9 cellular contexts compared by ENCODE assay signal in the genomic region with DNA sequence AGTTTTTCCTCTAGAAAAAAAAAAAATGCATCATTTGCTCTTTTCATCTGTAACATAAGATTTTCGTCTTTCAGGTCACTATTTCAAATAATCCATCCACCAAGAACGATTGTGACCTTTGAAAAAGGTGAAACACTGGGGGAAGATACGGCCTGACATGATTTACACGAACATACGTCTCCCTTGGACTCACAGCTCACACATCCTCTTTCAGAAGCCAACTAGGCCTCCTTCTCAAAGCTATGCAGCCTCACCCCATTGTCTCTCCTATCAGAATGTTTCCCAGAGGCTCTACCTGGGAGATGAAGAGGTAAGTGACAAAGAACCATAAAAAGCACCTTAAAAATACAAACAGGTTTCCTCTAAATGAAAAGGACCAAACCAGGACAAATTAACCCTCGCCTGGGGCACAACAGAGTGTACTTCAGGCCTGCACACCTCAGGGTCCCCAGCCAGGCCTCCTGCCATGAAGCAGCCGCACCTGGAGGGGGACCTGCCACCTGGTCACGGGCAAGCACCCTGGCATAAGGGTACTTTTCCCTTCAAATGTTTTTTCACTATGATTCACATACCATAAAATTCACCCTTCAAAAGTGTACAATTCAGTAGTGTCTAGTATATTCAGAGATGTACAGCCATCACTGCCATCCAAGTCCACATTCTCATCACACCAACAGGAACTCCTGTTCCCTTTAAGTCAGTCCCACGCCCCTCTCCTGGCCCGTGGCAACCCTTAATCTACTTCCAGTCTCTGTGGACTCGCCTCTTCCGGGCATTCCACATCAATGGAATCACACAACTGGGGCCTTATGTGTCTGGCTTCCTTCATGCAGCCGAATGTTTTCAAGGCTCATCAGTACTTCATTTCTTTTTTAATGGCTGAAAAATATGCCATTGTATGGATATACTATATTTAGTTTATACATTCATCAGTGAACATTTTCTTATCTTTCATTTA. TPM values are rescaled to one million over a fixed set of nuclear protein-coding genes. Genes with fewer than 3 reads are reported as not detected.
DNase-seq lines count a peak whose midpoint lies in the region; ATAC-seq and TF ChIP-seq lines count a peak whose summit lies in the region.
"Had no signal": no experiment of that assay in that cellular context is flagged by ENCODE, and none has a peak within 500 bp of the region (broad histone marks: within the 10 kb centered on the region; RNA-seq: fewer than 3 reads in every experiment).

No MANE protein-coding gene starts in this region.

- no peak overlapping the region for H3K4me3 ChIP-seq in vagina

- TF ChIP-seq CTCF in vagina (IDR thresholded peaks at IDR 0.05): no peak

- H3K27me3 Mint-ChIP-seq in stimulated activated naive CD8-positive, alpha-beta T cell treated with anti-CD3 and anti-CD28 coated beads, Interleukin-15, Interleukin-2, amounts not matched to agents 100 ng/mL and 50 ng/mL, for 24 hours: no peaks in the 10 kb centered on the region
- H3K27me3 Mint-ChIP-seq in activated naive CD8-positive, alpha-beta T cell treated with anti-CD3 and anti-CD28 coated beads, Interleukin-2, amount 10 ng/mL, durations not matched to agents 7 days and 5 days: no peaks in the 10 kb centered on the region

- ATAC-seq in stimulated activated naive CD8-positive, alpha-beta T cell treated with anti-CD3 and anti-CD28 coated beads, Interleukin-15, Interleukin-2, amounts not matched to agents 100 U/mL and 50 U/mL, for 24 hours: no peak
- peak; percentile 35 for ATAC-seq in HG03103 (IDR thresholded peaks at IDR 0.05; ENCODE audit: low read depth, unreplicated experiment)
- ATAC-seq in activated naive CD8-positive, alpha-beta T cell treated with anti-CD3 and anti-CD28 coated beads, Interleukin-2, amount 10 ng/mL, durations not matched to agents 7 days and 5 days (ENCODE audit: low read depth): no peak

- intact Hi-C loops in vagina (cut with DNase I): no loop called here

- no peaks in the 10 kb centered on the region for H3K9me3 ChIP-seq in vagina

- peaks cover 74% of the 10 kb centered on the region for H3K4me1 ChIP-seq in vagina

- peaks cover 57% of the 10 kb centered on the region for H3K36me3 Mint-ChIP-seq in stimulated activated naive CD8-positive, alpha-beta T cell treated with anti-CD3 and anti-CD28 coated beads, Interleukin-15, Interleukin-2, amounts not matched to agents 100 ng/mL and 50 ng/mL, for 24 hours (ENCODE audit: low read depth)
- peaks cover 25% of the 10 kb centered on the region for H3K36me3 Mint-ChIP-seq in activated naive CD8-positive, alpha-beta T cell treated with anti-CD3 and anti-CD28 coated beads, Interleukin-2, amount 10 ng/mL, durations not matched to agents 7 days and 5 days

- H3K27ac Mint-ChIP-seq in stimulated activated naive CD8-positive, alpha-beta T cell treated with anti-CD3 and anti-CD28 coated beads, Interleukin-15, Interleukin-2, amounts not matched to agents 100 ng/mL and 50 ng/mL, for 24 hours: peak overlapping the region; percentile 43
- H3K27ac Mint-ChIP-seq in activated naive CD8-positive, alpha-beta T cell treated with anti-CD3 and anti-CD28 coated beads, Interleukin-2, amount 10 ng/mL, durations not matched to agents 7 days and 5 days: peak overlapping the region; percentile 37

- DNase-seq in stimulated activated naive CD8-positive, alpha-beta T cell treated with anti-CD3 and anti-CD28 coated beads, Interleukin-15, Interleukin-2, amounts not matched to agents 100 U/mL and 50 U/mL, for 24 hours: no peak
- DNase-seq in activated naive CD8-positive, alpha-beta T cell treated with anti-CD3 and anti-CD28 coated beads, Interleukin-2, amount 10 ng/mL, durations not matched to agents 7 days and 5 days: no peak
- DNase-seq in vagina (ENCODE audit: extremely low spot score in 2 of 2) (no peak), NCI-H774 (lab: John Stamatoyannopoulos, UW) (no peak)
- no peak for DNase-seq in activated CD4-positive, CD25-positive, alpha-beta regulatory T cell treated with anti-CD3 and anti-CD28 coated beads, Interleukin-2, amount 50 U/mL, for 72 hours

- H3K36me3 ChIP-seq in vagina: peaks cover 0 to 8% of the 10 kb centered on the region in 2 donors

- POLR2A ChIA-PET in activated naive CD8-positive, alpha-beta T cell treated with anti-CD3 and anti-CD28 coated beads, Interleukin-2, amount 10 ng/mL, durations not matched to agents 7 days and 5 days (lab: Charles Lee): no interaction called here

- peak overlapping the region; percentile 66 for H3K27ac ChIP-seq in layer of hippocampus (ENCODE audit: low read depth, low read length)
- peak overlapping the region; percentile 67 for H3K27ac ChIP-seq in vagina

- TF ChIP-seq POLR2A in vagina (IDR thresholded peaks at IDR 0.05): no peak

- H3K9me3 Mint-ChIP-seq in stimulated activated naive CD8-positive, alpha-beta T cell treated with anti-CD3 and anti-CD28 coated beads, Interleukin-15, Interleukin-2, amounts not matched to agents 100 ng/mL and 50 ng/mL, for 24 hours: no peaks in the 10 kb centered on the region
- no peaks in the 10 kb centered on the region for H3K9me3 Mint-ChIP-seq in activated naive CD8-positive, alpha-beta T cell treated with anti-CD3 and anti-CD28 coated beads, Interleukin-2, amount 10 ng/mL, durations not matched to agents 7 days and 5 days

- H3K4me1 Mint-ChIP-seq in stimulated activated naive CD8-positive, alpha-beta T cell treated with anti-CD3 and anti-CD28 coated beads, Interleukin-15, Interleukin-2, amounts not matched to agents 100 ng/mL and 50 ng/mL, for 24 hours (ENCODE audit: low read depth): peaks cover 84% of the 10 kb centered on the region
- peaks cover 38% of the 10 kb centered on the region for H3K4me1 Mint-ChIP-seq in activated naive CD8-positive, alpha-beta T cell treated with anti-CD3 and anti-CD28 coated beads, Interleukin-2, amount 10 ng/mL, durations not matched to agents 7 days and 5 days

- H3K27me3 ChIP-seq in layer of hippocampus (ENCODE audit: control insufficient read depth, insufficient read depth, low read length) (no peaks in the 10 kb centered on the region), vagina (no peaks in the 10 kb centered on the region)

- peak overlapping the region; percentile 30 for H3K4me3 Mint-ChIP-seq in stimulated activated naive CD8-positive, alpha-beta T cell treated with anti-CD3 and anti-CD28 coated beads, Interleukin-15, Interleukin-2, amounts not matched to agents 100 ng/mL and 50 ng/mL, for 24 hours
- no peak overlapping the region for H3K4me3 Mint-ChIP-seq in activated naive CD8-positive, alpha-beta T cell treated with anti-CD3 and anti-CD28 coated beads, Interleukin-2, amount 10 ng/mL, durations not matched to agents 7 days and 5 days

RNA-seq across cellular contexts. Expression of gene SLC15A4, which starts 5.4 kb away (rescaled TPM):
- total RNA-seq in activated naive CD8-positive, alpha-beta T cell treated with anti-CD3 and anti-CD28 coated beads, Interleukin-2, amount 10 ng/mL, durations not matched to agents 7 days and 5 days: 10 to 100 TPM; 21.4 to 25.8 TPM
- 36.1 TPM for total RNA-seq in vagina

RNA-seq across cellular contexts. Expression of gene GLT1D1, which starts 34.9 kb away (rescaled TPM):
- not detected for total RNA-seq in activated naive CD8-positive, alpha-beta T cell treated with anti-CD3 and anti-CD28 coated beads, Interleukin-2, amount 10 ng/mL, durations not matched to agents 7 days and 5 days
- 0.74 TPM for total RNA-seq in vagina
- total RNA-seq: dermis microvascular lymphatic vessel endothelial cell had no signal
